Comparison of ENCODE assay signal across 16 cellular contexts in the genomic region with DNA sequence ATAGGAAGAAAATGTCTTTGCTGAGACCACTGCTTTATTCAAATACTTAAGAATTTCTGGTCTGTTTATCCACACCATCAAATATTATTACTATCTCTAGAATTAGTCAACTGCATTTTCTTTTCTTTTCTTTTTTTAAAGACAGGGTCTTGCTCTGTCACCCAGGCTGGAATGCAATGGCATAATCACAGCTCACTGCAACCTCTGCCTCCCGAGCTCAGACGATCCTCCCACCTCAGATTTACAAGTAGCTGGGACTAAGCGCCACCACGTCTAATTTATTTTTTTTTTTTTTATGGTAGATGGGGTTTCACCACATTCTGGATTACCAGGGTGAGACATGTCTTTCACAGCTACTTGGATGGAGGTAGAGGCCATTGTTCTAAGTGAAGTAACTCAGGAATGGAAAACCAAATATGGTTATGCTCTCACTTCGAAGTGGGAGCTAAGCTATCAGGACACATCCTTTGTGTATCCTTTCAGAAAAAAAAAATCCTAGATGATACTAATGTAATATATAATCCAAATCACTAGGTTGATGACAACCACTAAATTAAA. TPM values are rescaled to one million over a fixed set of nuclear protein-coding genes. Genes with fewer than 3 reads are reported as not detected.
DNase-seq lines count a peak whose midpoint lies in the region; ATAC-seq and TF ChIP-seq lines count a peak whose summit lies in the region.
"Had no signal": no experiment of that assay in that cellular context is flagged by ENCODE, and none has a peak within 500 bp of the region (broad histone marks: within the 10 kb centered on the region; RNA-seq: fewer than 3 reads in every experiment).

No MANE protein-coding gene starts in this region.

- DNase-seq in NCI-H2227 treated with DMSO at 0.1 percent for 48 hours (lab: John Stamatoyannopoulos, UW) (peak; percentile 14), NCI-H2227 (lab: John Stamatoyannopoulos, UW; ENCODE audit: unreplicated experiment) (no peak), chondrocyte (ENCODE audit: low spot score) (no peak), natural killer cell (no peak), CD14-positive monocyte (ENCODE audit: low spot score) (no peak), GM19240 (ENCODE audit: insufficient read length, low spot score) (no peak)
- no peak for DNase-seq in activated CD4-positive, alpha-beta memory T cell treated with anti-CD3 and anti-CD28 coated beads for 36 hours
- DNase-seq in stimulated activated CD4-positive, alpha-beta T cell treated with anti-CD3 and anti-CD28 coated beads, Interleukin-4, amount 100 ng/mL, for 24 hours, result no peak
- DNase-seq: BE2C; Calu3; CD4-positive, alpha-beta memory T cell; MM.1S; NCI-H1092 treated with DMSO at 0.1 percent for 48 hours; NCI-H2081 treated with DMSO at 0.1 percent for 48 hours; NCI-H524 treated with DMSO at 0.1 percent for 48 hours had no signal

- no peak for TF ChIP-seq CTCF in chondrocyte (IDR thresholded peaks at IDR 0.05)
- TF ChIP-seq CTCF in natural killer cell (IDR thresholded peaks at IDR 0.05), result no peak
- no peak for TF ChIP-seq CTCF in CD14-positive monocyte (IDR thresholded peaks at IDR 0.05)

- H3K4me3 Mint-ChIP-seq in chondrocyte (ENCODE audit: unreplicated experiment) (no peak overlapping the region), natural killer cell (no peak overlapping the region), CD14-positive monocyte (no peak overlapping the region)
- no peak overlapping the region for H3K4me3 Mint-ChIP-seq in activated CD4-positive, alpha-beta memory T cell treated with anti-CD3 and anti-CD28 coated beads for 36 hours

- POLR2A ChIA-PET in activated CD4-positive, alpha-beta memory T cell treated with anti-CD3 and anti-CD28 coated beads for 36 hours (lab: Charles Lee), result no interaction called here

- intact Hi-C loops in natural killer cell (cut with micrococcal nuclease), result no loop called here
- intact Hi-C loops in CD14-positive monocyte (cut with micrococcal nuclease), result no loop called here
- intact Hi-C loops in activated CD4-positive, alpha-beta memory T cell treated with anti-CD3 and anti-CD28 coated beads for 36 hours (cut with micrococcal nuclease), result no loop called here

- H3K27ac Mint-ChIP-seq in chondrocyte (ENCODE audit: unreplicated experiment) (peak overlapping the region; percentile 63), natural killer cell (peak overlapping the region; percentile 23 to 94), CD14-positive monocyte (peak overlapping the region in 1 of 7 donors; percentile 27)
- H3K27ac Mint-ChIP-seq in activated CD4-positive, alpha-beta memory T cell treated with anti-CD3 and anti-CD28 coated beads for 36 hours, result no peak overlapping the region

- no peak for ATAC-seq in natural killer cell
- ATAC-seq: Panc1 had no signal

- CTCF ChIA-PET in activated CD4-positive, alpha-beta memory T cell treated with anti-CD3 and anti-CD28 coated beads for 36 hours (lab: Charles Lee), result no interaction called here

- H3K9me3 Mint-ChIP-seq in chondrocyte (ENCODE audit: low read depth) (no peaks in the 10 kb centered on the region), natural killer cell (peaks cover 0 to 4% of the 10 kb centered on the region in 2 donors), CD14-positive monocyte (peaks cover 0 to 10% (median 7%) of the 10 kb centered on the region in 7 donors)
- H3K9me3 Mint-ChIP-seq in activated CD4-positive, alpha-beta memory T cell treated with anti-CD3 and anti-CD28 coated beads for 36 hours, result peaks cover 38% of the 10 kb centered on the region

- H3K27me3 Mint-ChIP-seq in chondrocyte (ENCODE audit: low read depth) (no peaks in the 10 kb centered on the region), natural killer cell (ENCODE audit: low read depth in 2 of 2) (no peaks in the 10 kb centered on the region), CD14-positive monocyte (ENCODE audit: low read depth in 3 of 3) (no peaks in the 10 kb centered on the region)
- no peaks in the 10 kb centered on the region for H3K27me3 Mint-ChIP-seq in activated CD4-positive, alpha-beta memory T cell treated with anti-CD3 and anti-CD28 coated beads for 36 hours
- H3K27me3 Mint-ChIP-seq: CD4-positive, alpha-beta memory T cell had no signal

- H3K36me3 Mint-ChIP-seq in chondrocyte (ENCODE audit: low read depth) (no peaks in the 10 kb centered on the region), natural killer cell (peaks cover 9% of the 10 kb centered on the region), CD14-positive monocyte (peaks cover 6 to 20% of the 10 kb centered on the region in 2 donors)
- H3K36me3 Mint-ChIP-seq in activated CD4-positive, alpha-beta memory T cell treated with anti-CD3 and anti-CD28 coated beads for 36 hours, result peaks cover 47% of the 10 kb centered on the region

- peaks cover 44% of the 10 kb centered on the region for H3K4me1 Mint-ChIP-seq in chondrocyte (ENCODE audit: low read depth)
- H3K4me1 Mint-ChIP-seq in natural killer cell, result peaks cover 66 to 73% of the 10 kb centered on the region in 2 donors
- peaks cover 27% of the 10 kb centered on the region for H3K4me1 Mint-ChIP-seq in CD14-positive monocyte
- H3K4me1 Mint-ChIP-seq in activated CD4-positive, alpha-beta memory T cell treated with anti-CD3 and anti-CD28 coated beads for 36 hours (ENCODE audit: low read depth), result peaks cover 18% of the 10 kb centered on the region

RNA-seq across cellular contexts. Expression of gene STAG1, which starts 52.8 kb away (rescaled TPM):
- total RNA-seq in chondrocyte (39.8 to 46.0 TPM (median 40.9 TPM) in 3 replicates), natural killer cell (10 to 100 TPM; 55.1 to 66.2 (median 60.3) TPM)
- polyA plus RNA-seq in CD14-positive monocyte, result 1 to 10 TPM; 7.2 to 10.0 TPM
- 10 to 100 TPM; 30.6 to 32.3 TPM for total RNA-seq in activated CD4-positive, alpha-beta memory T cell treated with anti-CD3 and anti-CD28 coated beads for 36 hours
